In genomic region chr19:46265217-46265828, GRCh38 we compare ENCODE assay signal across 8 cellular contexts. TPM values are rescaled to one million over a fixed set of nuclear protein-coding genes. Genes with fewer than 3 reads are reported as not detected.
DNase-seq lines count a peak whose midpoint lies in the region; ATAC-seq and TF ChIP-seq lines count a peak whose summit lies in the region.

No MANE protein-coding gene starts in this region.

- H3K4me3 ChIP-seq in DOHH2 (ENCODE audit: low read length) = no peak overlapping the region
- H3K4me3 ChIP-seq in fibroblast of the aortic adventitia (ENCODE audit: low read depth, low read length) = no peak overlapping the region
- H3K4me3 ChIP-seq in neutrophil (ENCODE audit: low read depth in 1 of 2, low read length in 1 of 2) = no peak overlapping the region
- H3K4me3 ChIP-seq in testis = no peak overlapping the region

- H3F3A ChIP-seq in DOHH2 (ENCODE audit: control insufficient read depth, insufficient read depth) = no peaks in the 10 kb centered on the region

- H3K27ac Mint-ChIP-seq in activated T-helper 1 cell treated with anti-CD3 and anti-CD28 coated beads, Interleukin-12 subunit alpha, Interleukin-12 subunit beta, Interleukin-2, Interleukin-4 antibody, amounts not matched to agents 30 ng/mL and 10 ng/mL and 1 ng/mL, durations not matched to agents 14 hours and 24 hours and 36 hours = no peak overlapping the region

- no peak overlapping the region for H3K4me3 Mint-ChIP-seq in activated T-helper 1 cell treated with anti-CD3 and anti-CD28 coated beads, Interleukin-12 subunit alpha, Interleukin-12 subunit beta, Interleukin-2, Interleukin-4 antibody, amounts not matched to agents 30 ng/mL and 10 ng/mL and 1 ng/mL, durations not matched to agents 14 hours and 24 hours and 36 hours

- 28 to 36% methylated on average over 10 of the region's 10 CpGs for WGBS in testis, 2 donors

- peaks cover 10% of the 10 kb centered on the region for H3K4me1 Mint-ChIP-seq in activated T-helper 1 cell treated with anti-CD3 and anti-CD28 coated beads, Interleukin-12 subunit alpha, Interleukin-12 subunit beta, Interleukin-2, Interleukin-4 antibody, amounts not matched to agents 30 ng/mL and 10 ng/mL and 1 ng/mL, durations not matched to agents 14 hours and 24 hours and 36 hours (ENCODE audit: low read depth)

- H3K9me3 Mint-ChIP-seq in activated T-helper 1 cell treated with anti-CD3 and anti-CD28 coated beads, Interleukin-12 subunit alpha, Interleukin-12 subunit beta, Interleukin-2, Interleukin-4 antibody, amounts not matched to agents 30 ng/mL and 10 ng/mL and 1 ng/mL, durations not matched to agents 14 hours and 24 hours and 36 hours = no peaks in the 10 kb centered on the region

- H3K4me1 ChIP-seq in DOHH2 (ENCODE audit: control insufficient read depth, low read length) = peaks cover 5% of the 10 kb centered on the region
- no peaks in the 10 kb centered on the region for H3K4me1 ChIP-seq in neutrophil (ENCODE audit: control insufficient read depth in 1 of 2, insufficient read depth in 1 of 2, low read depth in 1 of 2, low read length in 1 of 2)
- H3K4me1 ChIP-seq in testis = no peaks in the 10 kb centered on the region

- intact Hi-C loops in activated T-helper 1 cell treated with anti-CD3 and anti-CD28 coated beads, Interleukin-12 subunit alpha, Interleukin-12 subunit beta, Interleukin-2, Interleukin-4 antibody, amounts not matched to agents 30 ng/mL and 10 ng/mL and 1 ng/mL, durations not matched to agents 14 hours and 24 hours and 36 hours (cut with micrococcal nuclease) = loop anchor here (1.0 to 10.0 kb wide), 6 partner anchors 76 to 471 kb away; partner anchors contain the start of gene DMWD
- intact Hi-C loops in testis (cut with DNase I; ENCODE audit: low total_unique reads) = loop anchor here (10.0 kb wide), 1 partner anchor 241 kb away; the partner anchor contains the start of gene PGLYRP1

- CTCF ChIA-PET in RWPE1 (lab: Yijun Ruan, JAX) = interaction anchor here (0.6 to 4.1 kb wide), 12 partner anchors 16 to 304 kb away, joined by 3 to 38 read pairs (median 6); partner anchors contain the start of gene PGLYRP1

- H3K9me3 ChIP-seq in DOHH2 (ENCODE audit: control insufficient read depth, insufficient read depth, low read length) (no peaks in the 10 kb centered on the region), neutrophil (no peaks in the 10 kb centered on the region), testis (no peaks in the 10 kb centered on the region)

- DNase-seq in RWPE1 (ENCODE audit: low spot score) (peak; percentile 79), fibroblast of the aortic adventitia (ENCODE audit: low read depth) (peak; percentile 87), testis (peak; percentile 82)
- peak; percentile 61 for DNase-seq in activated T-helper 1 cell treated with anti-CD3 and anti-CD28 coated beads, Interleukin-12 subunit alpha, Interleukin-12 subunit beta, Interleukin-2, Interleukin-4 antibody, amounts not matched to agents 30 ng/mL and 10 ng/mL and 1 ng/mL, durations not matched to agents 14 hours and 24 hours and 36 hours (ENCODE audit: low spot score)

- no peaks in the 10 kb centered on the region for H4K20me1 ChIP-seq in DOHH2 (ENCODE audit: control insufficient read depth, insufficient read depth, low read depth, low read length)

- no peaks in the 10 kb centered on the region for H3K36me3 Mint-ChIP-seq in activated T-helper 1 cell treated with anti-CD3 and anti-CD28 coated beads, Interleukin-12 subunit alpha, Interleukin-12 subunit beta, Interleukin-2, Interleukin-4 antibody, amounts not matched to agents 30 ng/mL and 10 ng/mL and 1 ng/mL, durations not matched to agents 14 hours and 24 hours and 36 hours (ENCODE audit: low read depth)

- H3K27me3 Mint-ChIP-seq in activated T-helper 1 cell treated with anti-CD3 and anti-CD28 coated beads, Interleukin-12 subunit alpha, Interleukin-12 subunit beta, Interleukin-2, Interleukin-4 antibody, amounts not matched to agents 30 ng/mL and 10 ng/mL and 1 ng/mL, durations not matched to agents 14 hours and 24 hours and 36 hours (ENCODE audit: insufficient read depth) = peaks cover 58% of the 10 kb centered on the region

- ATAC-seq in GM21717 (IDR thresholded peaks at IDR 0.05; ENCODE audit: unreplicated experiment) = no peak

- no peak overlapping the region for H3K27ac ChIP-seq in DOHH2 (ENCODE audit: low read depth, low read length)
- H3K27ac ChIP-seq in RWPE1 = no peak overlapping the region
- no peak overlapping the region for H3K27ac ChIP-seq in neutrophil
- no peak overlapping the region for H3K27ac ChIP-seq in testis

- H3K4me2 ChIP-seq in DOHH2 (ENCODE audit: low read length) = no peak overlapping the region

- POLR2A ChIA-PET in RWPE1 (lab: Yijun Ruan, JAX; ENCODE audit: low non-redundant PET) = no interaction called here

- TF ChIP-seq CTCF in DOHH2 (IDR thresholded peaks at IDR 0.05; ENCODE audit: low read depth, low read length, poor library complexity, severe bottlenecking) = peak; percentile 82
- peak; percentile 55 for TF ChIP-seq CTCF in LNCAP (IDR thresholded peaks at IDR 0.05)
- peak; percentile 78 for TF ChIP-seq CTCF in RWPE1 (conservative IDR thresholded peaks at IDR 0.05; ENCODE audit: low read depth)
- TF ChIP-seq CTCF in fibroblast of the aortic adventitia (IDR thresholded peaks at IDR 0.05; ENCODE audit: insufficient read depth, low read length) = peak; percentile 84
- TF ChIP-seq CTCF in neutrophil (IDR thresholded peaks at IDR 0.05) = peak; percentile 75
- peak; percentile 74 to 93 (median 89) for TF ChIP-seq CTCF in testis (IDR thresholded peaks at IDR 0.05)

- TF ChIP-seq POLR2A in testis (IDR thresholded peaks at IDR 0.05) = no peak

- no peaks in the 10 kb centered on the region for H3K9me2 ChIP-seq in DOHH2 (replicated peaks; ENCODE audit: control insufficient read depth, low read length)

- H3K36me3 ChIP-seq in DOHH2 (ENCODE audit: control insufficient read depth, low read length) = no peaks in the 10 kb centered on the region
- no peaks in the 10 kb centered on the region for H3K36me3 ChIP-seq in neutrophil
- no peaks in the 10 kb centered on the region for H3K36me3 ChIP-seq in testis (ENCODE audit: low read depth, missing control alignments)

- H3K79me2 ChIP-seq in DOHH2 (ENCODE audit: control insufficient read depth, low read length) = no peaks in the 10 kb centered on the region

- H3K27me3 ChIP-seq in DOHH2 (ENCODE audit: control insufficient read depth, low read length) (no peaks in the 10 kb centered on the region), neutrophil (peaks cover 87% of the 10 kb centered on the region), testis (no peaks in the 10 kb centered on the region)

RNA-seq across cellular contexts. Expression of gene HIF3A, which starts 31.5 kb away (rescaled TPM):
- total RNA-seq in activated T-helper 1 cell treated with anti-CD3 and anti-CD28 coated beads, Interleukin-12 subunit alpha, Interleukin-12 subunit beta, Interleukin-2, Interleukin-4 antibody, amounts not matched to agents 30 ng/mL and 10 ng/mL and 1 ng/mL, durations not matched to agents 14 hours and 24 hours and 36 hours = not detected in 2 replicates
- 0.49 and 0.99 TPM in 2 replicates for total RNA-seq in fibroblast of the aortic adventitia (ENCODE audit: low replicate concordance)
- 100 to 1,000 TPM in 1 of 2 donors, 10 to 100 TPM in 1; 82.6 to 105 TPM for total RNA-seq in testis
- 3.8 TPM for polyA plus RNA-seq in testis (ENCODE audit: insufficient read depth, low read depth, low replicate concordance)

RNA-seq across cellular contexts. Expression of gene IGFL1, which starts 35.8 kb away (rescaled TPM):
- total RNA-seq in activated T-helper 1 cell treated with anti-CD3 and anti-CD28 coated beads, Interleukin-12 subunit alpha, Interleukin-12 subunit beta, Interleukin-2, Interleukin-4 antibody, amounts not matched to agents 30 ng/mL and 10 ng/mL and 1 ng/mL, durations not matched to agents 14 hours and 24 hours and 36 hours = not detected in 2 replicates
- total RNA-seq in fibroblast of the aortic adventitia (ENCODE audit: low replicate concordance) (not detected in 2 replicates), testis (1 to 10 TPM in 1 of 2 donors, not detected in 1; 3.2 TPM)
- polyA plus RNA-seq in testis (ENCODE audit: insufficient read depth, low read depth, low replicate concordance) = not detected

Comparison
In these comparisons a context has a peak if more than half of its experiments do, and no peak if none do; other contexts are left out.
1. RNA of gene HIF3A, which starts 31.5 kb away (total RNA-seq): 82.6 to 105 TPM in testis; 0.49 to 0.99 TPM in fibroblast of the aortic adventitia and not detected in activated T-helper 1 cell treated with anti-CD3 and anti-CD28 coated beads, Interleukin-12 subunit alpha, Interleukin-12 subunit beta, Interleukin-2, Interleukin-4 antibody, amounts not matched to agents 30 ng/mL and 10 ng/mL and 1 ng/mL, durations not matched to agents 14 hours and 24 hours and 36 hours; every median in the first group is over 10 times any median in the second.
2. Peak in every context shown above with its lines, with median percentiles within 50 percentile points of each other: CTCF ChIP-seq and DNase-seq.